Comparison of ENCODE assay signal across 8 cellular contexts in the genomic region with DNA sequence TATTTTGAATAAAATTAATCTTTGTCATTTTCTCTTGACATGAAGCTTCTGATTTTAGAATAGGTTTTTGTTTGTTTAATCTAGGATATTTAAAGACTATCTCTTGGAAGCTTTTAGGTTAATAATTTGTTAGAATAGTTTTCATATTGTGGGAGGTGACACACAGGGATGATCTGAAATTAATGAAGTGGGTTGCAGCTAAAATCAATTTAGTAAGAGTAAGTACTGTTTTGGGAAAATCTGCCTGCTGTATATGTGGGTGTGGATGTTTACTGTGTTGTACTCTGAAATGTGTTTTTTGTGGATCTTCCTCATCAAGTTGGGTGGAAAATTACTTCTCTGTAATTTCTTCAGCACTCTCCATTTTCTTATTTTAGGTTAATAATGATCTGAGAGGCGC.
DNase-seq lines count a peak whose midpoint lies in the region; ATAC-seq and TF ChIP-seq lines count a peak whose summit lies in the region.

No MANE protein-coding gene starts in this region.

- peak overlapping the region; percentile 70 for H2AFZ ChIP-seq in DND-41 (ENCODE audit: low read depth, low read length)
- H2AFZ ChIP-seq in SK-N-SH (ENCODE audit: low read depth): peak overlapping the region; percentile 33; the same call in 1 of the 2 replicates

- H3K4me3 ChIP-seq in DND-41 (ENCODE audit: low read depth in 1 of 2, low read length in 2 of 2) (peak overlapping the region; percentile 5 to 48; a peak in 3 of 4 replicates), SK-N-SH (ENCODE audit: low read depth in 2 of 2, low read length in 1 of 2) (peak overlapping the region; percentile 33 to 63; a peak in 3 of 4 replicates), fibroblast of the aortic adventitia (ENCODE audit: low read depth, low read length) (peak overlapping the region; percentile 65), skeletal muscle satellite cell (ENCODE audit: low read length) (peak overlapping the region; percentile 59)

- POLR2A ChIA-PET in SK-N-SH (lab: Yijun Ruan, JAX): no interaction called here

- 79% methylated on average over 1 of the region's 1 CpG for WGBS in SK-N-SH (ENCODE audit: low lambda C conversion rate)

- TF ChIP-seq POLR2A in erythroblast (IDR thresholded peaks at IDR 0.05; ENCODE audit: low read length): no peak

- H3K27me3 ChIP-seq in DND-41 (ENCODE audit: insufficient read depth, low read length, poor library complexity) (no peaks in the 10 kb centered on the region), SK-N-SH (ENCODE audit: insufficient read depth) (no peaks in the 10 kb centered on the region), skeletal muscle satellite cell (ENCODE audit: control insufficient read depth, insufficient read depth, low read length) (no peaks in the 10 kb centered on the region)

- H3K27ac ChIP-seq in DND-41 (ENCODE audit: low read length): peak overlapping the region; percentile 85
- H3K27ac ChIP-seq in SK-N-SH (ENCODE audit: low read depth in 2 of 2, low read length in 1 of 2): peak overlapping the region; percentile 64 to 95

- TF ChIP-seq CTCF in DND-41 (IDR thresholded peaks at IDR 0.05; ENCODE audit: borderline replicate concordance, extremely low read depth, low read length, poor library complexity, severe bottlenecking) (no peak), SK-N-SH (IDR thresholded peaks at IDR 0.05) (no peak), fibroblast of the aortic adventitia (IDR thresholded peaks at IDR 0.05; ENCODE audit: insufficient read depth, low read length) (no peak)

- no peak for TF ChIP-seq RAD21 in SK-N-SH (IDR thresholded peaks at IDR 0.05; ENCODE audit: low read length)

- CTCF ChIA-PET in SK-N-SH (lab: Yijun Ruan, JAX): interaction anchor here (0.9 to 1.9 kb wide), 2 partner anchors 16 to 36 kb away, joined by 3 to 6 read pairs; no protein-coding TSS in a partner anchor

- H3K36me3 ChIP-seq in DND-41 (ENCODE audit: insufficient read depth, low read length) (peaks cover 11% of the 10 kb centered on the region; the same call in 1 of the 2 replicates), SK-N-SH (replicated peaks in 1 of 2; ENCODE audit: control insufficient read depth in 1 of 2, insufficient read depth in 2 of 2, low read length in 1 of 2) (peaks cover 4 to 18% of the 10 kb centered on the region in 2 experiments), skeletal muscle satellite cell (ENCODE audit: insufficient read depth, low read length) (no peaks in the 10 kb centered on the region)

- ATAC-seq in DND-41 (ENCODE audit: insufficient read depth, low read depth): no peak
- no peak for ATAC-seq in HG03521 (IDR thresholded peaks at IDR 0.05; ENCODE audit: unreplicated experiment)

- H3K4me1 ChIP-seq in DND-41 (ENCODE audit: insufficient read depth, low read length): peaks cover 31% of the 10 kb centered on the region
- peaks cover 3 to 7% of the 10 kb centered on the region in 2 experiments; a peak in 3 of 4 replicates for H3K4me1 ChIP-seq in SK-N-SH (ENCODE audit: control insufficient read depth in 1 of 2, insufficient read depth in 2 of 2, low read depth in 1 of 2, low read length in 1 of 2)
- peaks cover 31% of the 10 kb centered on the region for H3K4me1 ChIP-seq in skeletal muscle satellite cell (ENCODE audit: control insufficient read depth, insufficient read depth, low read length)

- H4K20me1 ChIP-seq in DND-41 (ENCODE audit: insufficient read depth, low read length): no peaks in the 10 kb centered on the region
- H4K20me1 ChIP-seq in SK-N-SH (ENCODE audit: insufficient read depth): no peaks in the 10 kb centered on the region

- H3K9me3 ChIP-seq in DND-41 (ENCODE audit: insufficient read depth, low read length, severe bottlenecking) (no peaks in the 10 kb centered on the region), SK-N-SH (no peaks in the 10 kb centered on the region), skeletal muscle satellite cell (replicated peaks; ENCODE audit: low read length) (no peaks in the 10 kb centered on the region)

- TF ChIP-seq EP300 in SK-N-SH (IDR thresholded peaks at IDR 0.05; ENCODE audit: borderline replicate concordance in 1 of 2, low read depth in 1 of 2, low read length in 1 of 2): no peak

- H3K79me2 ChIP-seq in DND-41 (ENCODE audit: insufficient read depth, low read length): peaks cover 22% of the 10 kb centered on the region
- H3K79me2 ChIP-seq in SK-N-SH (ENCODE audit: insufficient read depth): peaks cover 47% of the 10 kb centered on the region

- DNase-seq in DND-41: no peak
- no peak for DNase-seq in SK-N-SH
- no peak for DNase-seq in fibroblast of the aortic adventitia (ENCODE audit: low read depth)
- no peak for DNase-seq in glomerular visceral epithelial cell (ENCODE audit: extremely low spot score)
- no peak for DNase-seq in erythroblast (lab: John Stamatoyannopoulos, UW)
- no peak for DNase-seq in COR-L47 (lab: John Stamatoyannopoulos, UW)

- H3K9ac ChIP-seq in DND-41 (ENCODE audit: low read depth, low read length): peak overlapping the region; percentile 52
- H3K9ac ChIP-seq in SK-N-SH: peak overlapping the region; percentile 75
- peak overlapping the region; percentile 78 for H3K9ac ChIP-seq in skeletal muscle satellite cell (ENCODE audit: low read depth, low read length)

- H3K4me2 ChIP-seq in DND-41 (ENCODE audit: insufficient read depth, low read length): peak overlapping the region; percentile 60
- H3K4me2 ChIP-seq in SK-N-SH: peak overlapping the region; percentile 77
- H3K4me2 ChIP-seq in skeletal muscle satellite cell (ENCODE audit: low read length): peak overlapping the region; percentile 81

- no peaks in the 10 kb centered on the region for H3K9me2 ChIP-seq in SK-N-SH

- peaks cover 28% of the 10 kb centered on the region for H3F3A ChIP-seq in SK-N-SH (replicated peaks; ENCODE audit: insufficient read depth)

TF ChIP-seq in SK-N-SH, 30 proteins besides CTCF, POLR2A, EP300 and RAD21:
- TF ChIP-seq IRF3 (IDR thresholded peaks at IDR 0.05; ENCODE audit: low read depth, low read length) (no peak), GABPA (IDR thresholded peaks at IDR 0.05; ENCODE audit: low read depth) (peak; percentile 7; the same call in 1 of the 2 replicates)
